12 cellular contexts compared by ENCODE assay signal in the genomic region with DNA sequence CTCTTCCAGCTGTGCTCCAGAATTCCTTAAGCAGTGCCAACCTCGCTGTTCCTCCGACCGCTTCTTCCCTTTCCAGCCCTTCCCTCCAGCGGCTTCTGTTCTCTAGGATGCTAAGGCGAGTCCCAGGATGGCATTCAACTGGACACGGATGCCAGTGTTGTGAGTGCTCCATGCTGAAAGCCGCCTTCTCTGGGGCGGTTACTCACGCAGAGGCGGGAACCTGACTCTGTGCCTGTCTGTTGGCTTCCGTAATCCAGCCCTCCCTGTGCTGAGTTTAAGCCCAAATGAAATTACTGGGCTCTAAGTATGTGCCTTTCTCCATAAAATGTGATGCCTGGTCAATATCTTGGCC. TPM values are rescaled to one million over a fixed set of nuclear protein-coding genes. Genes with fewer than 3 reads are reported as not detected.
A peak's percentile ranks its signal among the peaks of the same experiment; 100 is the strongest.
DNase-seq lines count a peak whose midpoint lies in the region; ATAC-seq and TF ChIP-seq lines count a peak whose summit lies in the region.
"Had no signal": no experiment of that assay in that cellular context is flagged by ENCODE, and none has a peak within 500 bp of the region (broad histone marks: within the 10 kb centered on the region; RNA-seq: fewer than 3 reads in every experiment).

No MANE protein-coding gene starts in this region.

- intact Hi-C loops in left ventricle myocardium superior (cut with micrococcal nuclease) = no loop called here

- no peak for TF ChIP-seq CTCF in AG10803 (conservative IDR thresholded peaks at IDR 0.05; ENCODE audit: low read length)

- peak; percentile 91 for DNase-seq in AG10803 (ENCODE audit: low read depth)
- DNase-seq in amniotic stem cell (lab: John Stamatoyannopoulos, UW) = peak; percentile 83
- peak; percentile 43 for DNase-seq in left ventricle myocardium superior
- no peak for DNase-seq in NOMO-1 (lab: John Stamatoyannopoulos, UW; ENCODE audit: unreplicated experiment in 2 of 2)
- no peak for DNase-seq in DMS53 (lab: John Stamatoyannopoulos, UW)
- no peak for DNase-seq in putamen (ENCODE audit: low spot score)
- DNase-seq: activated T-cell treated with anti-CD3 and anti-CD28 coated beads, Interleukin-2, amount 50 U/mL, for 1 hour; CD4-positive, CD25-positive, alpha-beta regulatory T cell; hippocampal formation; NCI-H187 had no signal

- H3K27ac ChIP-seq in rectal smooth muscle tissue (ENCODE audit: low read depth, low read length) = peak overlapping the region; percentile 82

- no peak overlapping the region for H3K9ac ChIP-seq in rectal smooth muscle tissue (ENCODE audit: low read length)

- H3K36me3 ChIP-seq in rectal smooth muscle tissue (ENCODE audit: control insufficient read depth, insufficient read depth, low read length) = no peaks in the 10 kb centered on the region

- ATAC-seq in left ventricle myocardium superior = peak; percentile 64
- no peak for ATAC-seq in HG02759 (IDR thresholded peaks at IDR 0.05; ENCODE audit: unreplicated experiment)

- peak overlapping the region; percentile 10; the same call in 1 of the 2 replicates for H3K4me3 ChIP-seq in AG10803 (ENCODE audit: low read length)
- H3K4me3 ChIP-seq in rectal smooth muscle tissue (ENCODE audit: low read length) = no peak overlapping the region

- no peaks in the 10 kb centered on the region for H3K27me3 ChIP-seq in rectal smooth muscle tissue (ENCODE audit: control insufficient read depth, insufficient read depth, low read length)

- peaks cover 42% of the 10 kb centered on the region for H3K4me1 ChIP-seq in rectal smooth muscle tissue (ENCODE audit: control insufficient read depth, insufficient read depth, low read length)

RNA-seq across cellular contexts. Expression of gene COL5A1, which starts 20.2 kb away (rescaled TPM):
- 14.8 TPM for total RNA-seq in left ventricle myocardium superior

Comparison
In these comparisons a context has a peak if more than half of its experiments do, and no peak if none do; other contexts are left out.
1. DNase-seq: peak in AG10803 (single experiment), amniotic stem cell (single experiment) and left ventricle myocardium superior (single experiment); none in NOMO-1 (0 of 2), DMS53 (single experiment) and putamen (single experiment).